9 cellular contexts compared by ENCODE assay signal in the genomic region with DNA sequence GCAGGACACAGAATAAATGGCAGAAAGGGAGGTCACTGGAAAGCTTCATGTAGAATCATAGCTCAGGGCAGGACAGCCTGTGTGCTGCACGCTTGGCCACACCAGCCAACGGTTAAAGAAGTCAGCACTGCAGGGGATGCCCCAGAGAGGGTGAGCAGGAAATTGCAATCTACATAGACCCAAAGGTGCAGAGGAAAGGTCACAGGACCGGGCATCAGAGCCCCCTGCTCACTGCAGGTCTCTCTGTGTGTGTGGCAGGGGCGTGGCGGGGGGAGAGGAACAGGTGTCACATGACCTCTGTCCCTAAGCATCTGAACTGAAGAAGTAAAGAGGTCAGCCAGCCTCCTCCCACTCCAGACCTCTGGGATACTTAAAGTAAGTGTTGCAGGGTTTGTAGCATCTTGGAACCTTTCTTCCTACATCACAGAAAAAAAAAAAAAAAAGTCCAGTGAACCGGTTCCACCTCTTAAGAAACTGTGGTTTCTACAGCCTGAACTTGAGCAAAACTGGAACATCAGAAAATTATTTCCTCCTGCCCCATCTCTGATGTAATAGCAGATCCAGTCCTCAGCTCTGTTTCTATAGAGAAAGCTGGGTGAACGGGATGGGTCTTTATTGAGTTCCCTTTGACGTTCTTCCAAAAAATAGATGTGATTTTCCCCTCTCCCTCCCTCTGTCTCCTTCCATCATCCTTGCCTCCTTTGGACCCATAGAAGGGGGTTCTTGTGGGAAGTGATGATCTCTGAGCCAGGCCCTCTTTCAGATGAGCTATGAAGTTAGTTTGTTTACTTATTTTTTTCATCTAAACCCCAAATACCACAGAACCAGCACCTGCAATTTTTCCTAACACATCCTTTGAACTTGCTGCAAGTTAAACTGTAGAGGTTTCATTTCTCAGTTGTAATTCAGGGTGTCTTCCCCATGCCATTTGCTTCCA.
A peak's percentile ranks its signal among the peaks of the same experiment; 100 is the strongest.
DNase-seq lines count a peak whose midpoint lies in the region; ATAC-seq and TF ChIP-seq lines count a peak whose summit lies in the region.
"Had no signal": no experiment of that assay in that cellular context is flagged by ENCODE, and none has a peak within 500 bp of the region (broad histone marks: within the 10 kb centered on the region; RNA-seq: fewer than 3 reads in every experiment).

No MANE protein-coding gene starts in this region.

- H3K27me3 Mint-ChIP-seq in activated naive CD4-positive, alpha-beta T cell treated with anti-CD3 and anti-CD28 coated beads, Interleukin-2, amount 50 U/mL, for 24 hours: no peaks in the 10 kb centered on the region

- no peaks in the 10 kb centered on the region for H3K27me3 ChIP-seq in right lobe of liver

- peaks cover 29% of the 10 kb centered on the region for H3K4me1 Mint-ChIP-seq in activated naive CD4-positive, alpha-beta T cell treated with anti-CD3 and anti-CD28 coated beads, Interleukin-2, amount 50 U/mL, for 24 hours

- no peak for TF ChIP-seq POLR2A in right lobe of liver (IDR thresholded peaks at IDR 0.05)

- 26% methylated on average over 5 of the region's 8 CpGs for WGBS in right lobe of liver (ENCODE audit: insufficient coverage, low coverage, low lambda C conversion rate, missing lambda C conversion rate)

- no peaks in the 10 kb centered on the region for H3K9me3 Mint-ChIP-seq in activated naive CD4-positive, alpha-beta T cell treated with anti-CD3 and anti-CD28 coated beads, Interleukin-2, amount 50 U/mL, for 24 hours

- TF ChIP-seq CTCF in right lobe of liver (IDR thresholded peaks at IDR 0.05): no peak

- H3K36me3 Mint-ChIP-seq in activated naive CD4-positive, alpha-beta T cell treated with anti-CD3 and anti-CD28 coated beads, Interleukin-2, amount 50 U/mL, for 24 hours: no peaks in the 10 kb centered on the region

- no peaks in the 10 kb centered on the region for H3K9me3 ChIP-seq in right lobe of liver

- H3K27ac Mint-ChIP-seq in activated naive CD4-positive, alpha-beta T cell treated with anti-CD3 and anti-CD28 coated beads, Interleukin-2, amount 50 U/mL, for 24 hours: peak overlapping the region; percentile 2
- H3K27ac Mint-ChIP-seq: nephron had no signal

- no peaks in the 10 kb centered on the region for H3K36me3 ChIP-seq in right lobe of liver

- H3K4me3 Mint-ChIP-seq in activated naive CD4-positive, alpha-beta T cell treated with anti-CD3 and anti-CD28 coated beads, Interleukin-2, amount 50 U/mL, for 24 hours: peak overlapping the region; percentile 61
- H3K4me3 Mint-ChIP-seq: nephron had no signal

- ATAC-seq in HG03060 (IDR thresholded peaks at IDR 0.05; ENCODE audit: low read depth, unreplicated experiment) (peak; percentile 69), right lobe of liver (no peak)

- no peak overlapping the region for H3K4me3 ChIP-seq in right lobe of liver

- no peak for DNase-seq in activated naive CD4-positive, alpha-beta T cell treated with Interleukin-2 at 50 U/mL for 16 hours
- peak; percentile 25 to 42 for DNase-seq in activated CD4-positive, alpha-beta T cell treated with anti-CD3 and anti-CD28 coated beads, Interleukin-2, amount 50 U/mL, for 48 hours
- no peak for DNase-seq in ecto neural progenitor cell (ENCODE audit: low spot score)
- no peak for DNase-seq in right lobe of liver
- DNase-seq in NCI-H446 (lab: John Stamatoyannopoulos, UW): no peak
- DNase-seq in NCI-H748 treated with DMSO at 0.1 percent for 48 hours (lab: John Stamatoyannopoulos, UW): no peak

- H3K4me1 ChIP-seq in right lobe of liver: no peaks in the 10 kb centered on the region

- intact Hi-C loops in right lobe of liver (cut with DNase I): no loop called here

- no peak overlapping the region for H3K27ac ChIP-seq in right lobe of liver

Comparison
In these comparisons a context has a peak if more than half of its experiments do, and no peak if none do; other contexts are left out.
1. DNase-seq: peak in activated CD4-positive, alpha-beta T cell treated with anti-CD3 and anti-CD28 coated beads, Interleukin-2, amount 50 U/mL, for 48 hours (2 of 2); none in activated naive CD4-positive, alpha-beta T cell treated with Interleukin-2 at 50 U/mL for 16 hours (single experiment), ecto neural progenitor cell (single experiment), right lobe of liver (0 of 3), NCI-H446 (0 of 2) and NCI-H748 treated with DMSO at 0.1 percent for 48 hours (single experiment).